ENCODE assay signal across 21 cellular contexts in the genomic region with DNA sequence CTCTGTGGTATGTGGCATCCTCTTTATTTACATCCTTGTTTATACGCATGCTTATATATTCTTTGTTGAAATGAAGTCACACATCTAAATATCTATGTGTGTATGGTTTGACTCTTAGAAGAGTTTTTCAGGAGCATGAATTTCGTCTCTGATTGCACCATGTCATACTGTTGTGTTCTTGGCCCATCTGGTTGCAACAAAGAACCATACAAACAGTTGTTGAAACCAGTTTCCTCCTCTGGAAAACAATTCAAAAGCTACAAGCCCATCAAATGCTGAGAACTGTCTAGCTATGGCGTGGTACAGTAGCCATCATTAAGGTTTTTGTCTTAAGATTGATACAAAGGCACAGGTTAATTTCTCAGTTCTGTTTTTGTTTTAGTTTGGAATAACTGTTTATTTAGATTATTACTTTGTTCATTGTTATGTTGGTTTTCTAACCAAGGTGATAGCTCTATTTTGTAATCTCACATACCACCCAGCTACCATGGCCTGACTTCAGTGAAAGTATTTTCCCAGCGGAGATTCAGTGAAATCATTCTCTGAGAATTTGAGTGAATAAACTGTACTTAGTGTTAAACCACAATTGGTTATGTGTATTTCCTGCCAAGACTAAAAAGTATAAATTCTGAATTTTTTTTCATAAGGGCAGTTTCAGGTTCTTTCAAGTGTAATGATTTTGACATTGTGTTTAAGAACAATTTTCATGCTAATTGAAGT.
DNase-seq lines count a peak whose midpoint lies in the region; TF ChIP-seq lines count a peak whose summit lies in the region.
"Had no signal": no experiment of that assay in that cellular context is flagged by ENCODE, and none has a peak within 500 bp of the region (broad histone marks: within the 10 kb centered on the region; RNA-seq: fewer than 3 reads in every experiment).

No MANE protein-coding gene starts in this region.

- peaks cover 57% of the 10 kb centered on the region for H3K4me1 ChIP-seq in Karpas-422 (ENCODE audit: low read length)
- H3K4me1 ChIP-seq: A549 had no signal

- H3K4me3 ChIP-seq in AG10803 (ENCODE audit: low read length) (no peak overlapping the region), Karpas-422 (ENCODE audit: low read length) (no peak overlapping the region), choroid plexus epithelial cell (ENCODE audit: low read depth, low read length) (no peak overlapping the region)
- H3K4me3 ChIP-seq: A549, ovary had no signal

- no peak overlapping the region for H2AFZ ChIP-seq in Karpas-422 (ENCODE audit: low read length)

- H3K79me2 ChIP-seq in Karpas-422 (ENCODE audit: low read length), result peaks cover 86% of the 10 kb centered on the region

- H3K27ac ChIP-seq in Karpas-422 (ENCODE audit: low read length), result peak overlapping the region; percentile 26
- H3K27ac ChIP-seq: A549, ovary, RWPE1 had no signal

- H4K20me1 ChIP-seq in Karpas-422 (ENCODE audit: insufficient read depth, low read depth, low read length), result no peaks in the 10 kb centered on the region

- DNase-seq in AG10803 (ENCODE audit: low read depth) (peak; percentile 72), Karpas-422 (no peak), choroid plexus epithelial cell (ENCODE audit: low read depth) (peak; percentile 86), non-pigmented ciliary epithelial cell (ENCODE audit: low read depth) (peak; percentile 64), NCI-H1105 (lab: John Stamatoyannopoulos, UW) (no peak), C1 segment of cervical spinal cord (lab: John Stamatoyannopoulos, UW) (no peak), retina (no peak)
- DNase-seq in activated CD4-positive, alpha-beta T cell treated with anti-CD3 and anti-CD28 coated beads for 48 hours, result no peak
- DNase-seq: activated CD4-positive, CD25-positive, alpha-beta regulatory T cell treated with anti-CD3 and anti-CD28 coated beads, Interleukin-2, amount 50 U/mL, for 72 hours; CD4-positive, alpha-beta T cell; central memory CD4-positive, alpha-beta T cell; effector CD4-positive, alpha-beta T cell; head of caudate nucleus; KG1; NCI-H1092 treated with DMSO at 0.1 percent for 48 hours; NCI-H2081 treated with DMSO at 0.1 percent for 48 hours; NCI-H510A; ovary; stimulated activated CD4-positive, alpha-beta T cell treated with anti-CD3 and anti-CD28 coated beads, Interleukin-2, amount 100 ng/mL, for 48 hours had no signal

- no peaks in the 10 kb centered on the region for H3K27me3 ChIP-seq in Karpas-422 (ENCODE audit: low read length)
- H3K27me3 ChIP-seq: ovary had no signal

- H3K9me2 ChIP-seq in Karpas-422 (replicated peaks; ENCODE audit: insufficient read depth, low read length), result no peaks in the 10 kb centered on the region

- H3K4me2 ChIP-seq in Karpas-422 (ENCODE audit: low read depth, low read length, poor library complexity, severe bottlenecking), result no peak overlapping the region
- H3K4me2 ChIP-seq: A549 had no signal

- no peaks in the 10 kb centered on the region for H3K36me3 ChIP-seq in Karpas-422 (ENCODE audit: insufficient read depth, low read length)
- H3K36me3 ChIP-seq: ovary had no signal

- TF ChIP-seq CTCF in AG10803 (conservative IDR thresholded peaks at IDR 0.05; ENCODE audit: low read length) (no peak), choroid plexus epithelial cell (conservative IDR thresholded peaks at IDR 0.05; ENCODE audit: low read depth, low read length) (no peak)

- H3K9ac ChIP-seq in Karpas-422 (ENCODE audit: low read length), result no peak overlapping the region

- no peaks in the 10 kb centered on the region for H3K9me3 ChIP-seq in Karpas-422 (ENCODE audit: low read length)
- H3K9me3 ChIP-seq: A549, ovary had no signal

Comparison
In these comparisons a context has a peak if more than half of its experiments do, and no peak if none do; other contexts are left out.
1. DNase-seq: peak in AG10803 (single experiment), choroid plexus epithelial cell (single experiment) and non-pigmented ciliary epithelial cell (single experiment); none in Karpas-422 (single experiment), activated CD4-positive, alpha-beta T cell treated with anti-CD3 and anti-CD28 coated beads for 48 hours (single experiment), NCI-H1105 (single experiment), C1 segment of cervical spinal cord (0 of 14) and retina (single experiment).